8 cellular contexts compared by ENCODE assay signal in genomic region chr6:36360241-36361054, GRCh38. TPM values are rescaled to one million over a fixed set of nuclear protein-coding genes. Genes with fewer than 3 reads are reported as not detected.
DNase-seq lines count a peak whose midpoint lies in the region; ATAC-seq and TF ChIP-seq lines count a peak whose summit lies in the region.

No MANE protein-coding gene starts in this region.

- CTCF ChIA-PET in WTC11 (lab: Charles Lee): interaction anchor here (0.5 to 6.0 kb wide), 23 partner anchors 8 to 465 kb away, joined by 3 to 52 read pairs (median 4); no protein-coding TSS in a partner anchor

- H3K9me3 ChIP-seq in breast epithelium: no peaks in the 10 kb centered on the region

- no peak overlapping the region for H3K4me3 Mint-ChIP-seq in WTC11

- TF ChIP-seq CTCF in WTC11 (IDR thresholded peaks at IDR 0.05) (peak; percentile 67), breast epithelium (IDR thresholded peaks at IDR 0.05) (peak; percentile 72 to 86 (median 80))

- no peaks in the 10 kb centered on the region for H3K4me1 ChIP-seq in breast epithelium

- peak; percentile 50 for ATAC-seq in HG02571 (IDR thresholded peaks at IDR 0.05; ENCODE audit: unreplicated experiment)
- ATAC-seq in WTC11: peak; percentile 96
- ATAC-seq in GM18519 (IDR thresholded peaks at IDR 0.05; ENCODE audit: low FRiP score, unreplicated experiment): no peak

- H3K9me3 Mint-ChIP-seq in WTC11: no peaks in the 10 kb centered on the region

- DNase-seq in D341Med (ENCODE audit: low spot score) (peak; percentile 89), NCI-H2227 (lab: John Stamatoyannopoulos, UW; ENCODE audit: unreplicated experiment) (peak; percentile 92), WTC11 (ENCODE audit: low spot score) (peak; percentile 77), breast epithelium (ENCODE audit: low spot score in 2 of 2) (peak; percentile 59 to 77), islet precursor cell (peak; percentile 90)
- DNase-seq in stimulated activated CD4-positive, alpha-beta T cell treated with anti-CD3 and anti-CD28 coated beads, Interleukin-1b, Interleukin-23, amount 100 ng/mL, for 4 hours (ENCODE audit: low read depth in 2 of 2): peak; percentile 50 to 57

- no peaks in the 10 kb centered on the region for H3K4me1 Mint-ChIP-seq in WTC11

- intact Hi-C loops in breast epithelium (cut with DNase I; ENCODE audit: low total_unique reads): no loop called here

- no peaks in the 10 kb centered on the region for H3K36me3 ChIP-seq in breast epithelium

- TF ChIP-seq POLR2A in breast epithelium (IDR thresholded peaks at IDR 0.05): no peak

- H3K4me3 ChIP-seq in breast epithelium: no peak overlapping the region

- no peaks in the 10 kb centered on the region for H3K27me3 ChIP-seq in breast epithelium

- H3K27ac Mint-ChIP-seq in WTC11: no peak overlapping the region

- POLR2A ChIA-PET in WTC11 (lab: Charles Lee): interaction anchor here (0.5 to 1.4 kb wide), 2 partner anchors 20 to 156 kb away, joined by 3 to 4 read pairs; no protein-coding TSS in a partner anchor

- no peaks in the 10 kb centered on the region for H3K36me3 Mint-ChIP-seq in WTC11

- H3K27ac ChIP-seq in breast epithelium: no peak overlapping the region

- H3K27me3 Mint-ChIP-seq in WTC11 (ENCODE audit: low read depth): no peaks in the 10 kb centered on the region; the same call in 1 of the 2 replicates

TF ChIP-seq in WTC11, 78 proteins besides CTCF, POLR2A, EP300 and RAD21:
- TF ChIP-seq GTF2I (CRISPR knock-in tag; conservative IDR thresholded peaks at IDR 0.05) (no peak), FOXK1 (CRISPR knock-in tag; IDR thresholded peaks at IDR 0.05) (no peak), CREB1 (CRISPR knock-in tag; IDR thresholded peaks at IDR 0.05) (no peak), OVOL2 (CRISPR knock-in tag; IDR thresholded peaks at IDR 0.05; ENCODE audit: borderline replicate concordance) (no peak), TCF7 (CRISPR knock-in tag; IDR thresholded peaks at IDR 0.05; ENCODE audit: low read depth) (no peak), ZNF317 (CRISPR knock-in tag; IDR thresholded peaks at IDR 0.05; ENCODE audit: borderline replicate concordance, low read depth) (no peak), HMGA2 (CRISPR knock-in tag; IDR thresholded peaks at IDR 0.05) (no peak), E2F5 (CRISPR knock-in tag; IDR thresholded peaks at IDR 0.05) (no peak)
TF ChIP-seq in WTC11: peak in this region for 0.

RNA-seq across cellular contexts. Expression of gene BNIP5, which starts 23.8 kb away (rescaled TPM):
- total RNA-seq in WTC11 (2021): 0.05 TPM in 1 of 3 replicates, not detected in the others
- total RNA-seq in breast epithelium: under 1 TPM in 1 of 3 donors, not detected in 2; under 0.01 TPM

RNA-seq across cellular contexts. Expression of gene ETV7, which starts 27.0 kb away (rescaled TPM):
- total RNA-seq in WTC11 (2021) (0.68 to 1.4 TPM (median 1.2 TPM) in 3 replicates), breast epithelium (under 1 TPM; 0.44 to 0.98 (median 0.80) TPM)
